Comparison of ENCODE assay signal across 9 cellular contexts in genomic region chr16:84194470-84195200, GRCh38. TPM values are rescaled to one million over a fixed set of nuclear protein-coding genes. Genes with fewer than 3 reads are reported as not detected.
DNase-seq lines count a peak whose midpoint lies in the region; ATAC-seq, FAIRE-seq and TF ChIP-seq lines count a peak whose summit lies in the region.
"Had no signal": no experiment of that assay in that cellular context is flagged by ENCODE, and none has a peak within 500 bp of the region (broad histone marks: within the 10 kb centered on the region; RNA-seq: fewer than 3 reads in every experiment).

No MANE protein-coding gene starts in this region.

- H3K79me2 ChIP-seq in GM12878 (ENCODE audit: control insufficient read depth, insufficient read depth, low read length): no peaks in the 10 kb centered on the region

- TF ChIP-seq POLR2A in GM12878 (IDR thresholded peaks at IDR 0.05; ENCODE audit: low read depth, low read length) (no peak), GM18505 (IDR thresholded peaks at IDR 0.05; ENCODE audit: borderline replicate concordance, extremely low read depth, insufficient read depth, insufficient read length) (no peak)

- WGBS in GM12878 (ENCODE audit: insufficient coverage, insufficient replicate concordance, low lambda C conversion rate, missing lambda C conversion rate): 49% methylated on average over 34 of the region's 34 CpGs

- SMC1A ChIA-PET in GM12878 (lab: Charles Lee; ENCODE audit: uncharacterized antibody, unreplicated experiment): no interaction called here

- peak overlapping the region; percentile 28; the same call in 1 of the 2 replicates for H2AFZ ChIP-seq in GM12878 (ENCODE audit: control insufficient read depth, low read depth, low read length)

- H3K9ac ChIP-seq in BLaER1 treated with 17β-estradiol and CSF1 and Interleukin-3, amounts not matched to agents 10 nM and 100 nM: peak overlapping the region in 10 of 11 experiments; percentile 2 to 66 (median 42); a peak in 15 of 22 replicates
- H3K9ac ChIP-seq in GM12878 (ENCODE audit: control insufficient read depth, insufficient read depth, low read length): no peak overlapping the region

- intact Hi-C loops in GM12878 (cut with micrococcal nuclease; ENCODE audit: unreplicated experiment): no loop called here

- peaks cover 30 to 65% (median 62%) of the 10 kb centered on the region in 10 experiments for H3K4me1 ChIP-seq in BLaER1 treated with 17β-estradiol and CSF1 and Interleukin-3, amounts not matched to agents 10 nM and 100 nM
- H3K4me1 ChIP-seq in GM12878 (ENCODE audit: control insufficient read depth, insufficient read depth, low read length): no peaks in the 10 kb centered on the region

- H3K9me3 ChIP-seq in BLaER1 treated with 17β-estradiol and CSF1 and Interleukin-3, amounts not matched to agents 10 nM and 100 nM (replicated peaks in 1 of 11): no peaks in the 10 kb centered on the region
- no peaks in the 10 kb centered on the region for H3K9me3 ChIP-seq in GM12878 (replicated peaks; ENCODE audit: control insufficient read depth, insufficient read depth, low read length)

- no peak for TF ChIP-seq RAD21 in GM12878 (IDR thresholded peaks at IDR 0.05; ENCODE audit: insufficient read depth, low read depth, low read length)

- peak overlapping the region; percentile 80 to 95 (median 93) for H3K4me2 ChIP-seq in BLaER1 treated with 17β-estradiol and CSF1 and Interleukin-3, amounts not matched to agents 10 nM and 100 nM
- peak overlapping the region; percentile 28; the same call in 1 of the 2 replicates for H3K4me2 ChIP-seq in GM12878 (ENCODE audit: control insufficient read depth, insufficient read depth)

- no peaks in the 10 kb centered on the region for H3K27me3 ChIP-seq in BLaER1 treated with 17β-estradiol and CSF1 and Interleukin-3, amounts not matched to agents 10 nM and 100 nM
- H3K27me3 ChIP-seq in GM12878 (replicated peaks in 1 of 2; ENCODE audit: control insufficient read depth in 2 of 2, insufficient read depth in 2 of 2, low read length in 1 of 2): no peaks in the 10 kb centered on the region

- 0 out of 6 replicates have a peak, but pooled peaks of 1 of the 3 experiments have one; percentile 5 for TF ChIP-seq CTCF in GM12878 (IDR thresholded peaks at IDR 0.05 in 2 of 3, conservative IDR thresholded peaks at IDR 0.05 in 1 of 3; ENCODE audit: control insufficient read depth in 2 of 3, extremely low read depth in 1 of 3, insufficient read depth in 1 of 3, low read depth in 3 of 3, low read length in 3 of 3)

- ATAC-seq in GM19438 (IDR thresholded peaks at IDR 0.05; ENCODE audit: low read depth, unreplicated experiment): peak; percentile 89
- ATAC-seq in GM12878: peak; percentile 47
- ATAC-seq in GM18505 (IDR thresholded peaks at IDR 0.05; ENCODE audit: unreplicated experiment): no peak

- FAIRE-seq in GM12878 (lab: Jason Lieb, UNC): no peak
- no peak for FAIRE-seq in frontal cortex (lab: Jason Lieb, UNC)

- BruUV-seq in GM12878 (replicated peaks; lab: Mats Ljungman, UMichigan): no TSS peak

- DNase-seq in NCI-H2171 treated with DMSO at 0.1 percent for 48 hours (lab: John Stamatoyannopoulos, UW) (peak; percentile 78), GM12878 (ENCODE audit: low read depth, low spot score) (no peak), globus pallidus (ENCODE audit: low spot score) (no peak), SIG-M5 treated with dmso at 0.1 percent for 504 hours (lab: John Stamatoyannopoulos, UW; ENCODE audit: unreplicated experiment) (no peak), frontal cortex (ENCODE audit: low spot score in 2 of 2) (no peak)

- no peaks in the 10 kb centered on the region for H3K36me3 ChIP-seq in BLaER1 treated with 17β-estradiol and CSF1 and Interleukin-3, amounts not matched to agents 10 nM and 100 nM
- no peaks in the 10 kb centered on the region for H3K36me3 ChIP-seq in GM12878 (ENCODE audit: control insufficient read depth in 2 of 2, insufficient read depth in 2 of 2, low read length in 1 of 2)

- CTCF ChIA-PET in GM12878 (lab: Yijun Ruan, JAX): interaction anchor here (1.6 kb wide), 1 partner anchor 8 kb away, joined by 5 read pairs; the partner anchor contains the start of gene TAF1C

- H4K20me1 ChIP-seq in BLaER1 treated with 17β-estradiol and CSF1 and Interleukin-3, amounts not matched to agents 10 nM and 100 nM: no peaks in the 10 kb centered on the region
- no peaks in the 10 kb centered on the region for H4K20me1 ChIP-seq in GM12878 (ENCODE audit: control insufficient read depth, insufficient read depth)

- peak overlapping the region in 8 of 10 experiments; percentile 19 to 55 (median 42); a peak in 15 of 20 replicates for H3K4me3 ChIP-seq in BLaER1 treated with 17β-estradiol and CSF1 and Interleukin-3, amounts not matched to agents 10 nM and 100 nM
- no peak overlapping the region for H3K4me3 ChIP-seq in GM12878

- H3K27ac ChIP-seq in BLaER1 treated with 17β-estradiol and CSF1 and Interleukin-3, amounts not matched to agents 10 nM and 100 nM: peak overlapping the region in 9 of 11 experiments; percentile 3 to 69 (median 51); a peak in 15 of 22 replicates
- no peak overlapping the region for H3K27ac ChIP-seq in GM12878 (ENCODE audit: control insufficient read depth, insufficient read depth)

- no peak for TF ChIP-seq EP300 in GM12878 (IDR thresholded peaks at IDR 0.05; ENCODE audit: borderline replicate concordance in 1 of 2, control insufficient read depth in 1 of 2, low read depth in 2 of 2, low read length in 2 of 2)

- in situ Hi-C loops in GM12878 (cut with MboI): no loop called here

- POLR2A ChIA-PET in GM12878 (lab: Charles Lee): no interaction called here

- RAD21 ChIA-PET in GM12878 (lab: Charles Lee; ENCODE audit: unreplicated experiment): no interaction called here

RNA-seq across cellular contexts. Expression of gene ADAD2, which starts 3.7 kb away (rescaled TPM):
- total RNA-seq in GM12878 (2013; cell fraction: nucleolus; rRNA removed): not detected in 2 replicates
- total RNA-seq in GM12878 (2014; rRNA removed): 0.16 TPM in 1 of 2 replicates, not detected in the other
- not detected in 2 replicates for total RNA-seq in GM12878 (2014; rRNA removed; fragmentation: Illumina TruSeq; extraction: Trizol)
- total RNA-seq in GM12878 (2021): 0.44 TPM in 1 of 2 replicates, not detected in the other
- polyA plus RNA-seq in GM12878 (2011; ENCODE audit: low read depth): not detected
- not detected in 2 replicates for polyA plus RNA-seq in GM12878 (2011; rRNA removed)
- polyA plus RNA-seq in GM12878 (2011; cell fraction: cytosol; rRNA removed): not detected in 2 replicates
- polyA plus RNA-seq in GM12878 (2011; cell fraction: nucleus; rRNA removed): not detected in 2 replicates
- 0.26 and 0.29 TPM in 2 replicates for polyA plus RNA-seq in GM12878 (2012)
- not detected in 2 replicates for polyA plus RNA-seq in GM12878 (2014; fragmentation: Illumina TruSeq; extraction: Trizol)
- not detected for polyA plus RNA-seq in GM12878 (2014; fragmentation: Nextera tagmentation; extraction: Ambion mirVana)
- polyA plus RNA-seq in GM12878 (2014; rRNA removed): 0.44 and 0.68 TPM in 2 replicates
- polyA plus RNA-seq in GM12878 (2016; fragmentation: Nextera tagmentation; extraction: Ambion mirVana): under 1 TPM in 1 of 2 experiments, not detected in 1; 0.51 TPM
- not detected in 2 replicates for polyA minus RNA-seq in GM12878 (2011; rRNA and poly(A)+ RNA removed)
- not detected in 2 replicates for polyA minus RNA-seq in GM12878 (2011; cell fraction: cytosol; rRNA and poly(A)+ RNA removed)
- polyA minus RNA-seq in GM12878 (2011; cell fraction: nucleus; rRNA and poly(A)+ RNA removed): not detected in 2 replicates
- not detected for total RNA-seq in frontal cortex

RNA-seq across cellular contexts. Expression of gene TAF1C, which starts 7.8 kb away (rescaled TPM):
- total RNA-seq in GM12878 (2013; cell fraction: nucleolus; rRNA removed): 90.0 and 102 TPM in 2 replicates
- total RNA-seq in GM12878 (2014; rRNA removed): 16.5 and 19.7 TPM in 2 replicates
- total RNA-seq in GM12878 (2014; rRNA removed; fragmentation: Illumina TruSeq; extraction: Trizol): 7.2 and 8.9 TPM in 2 replicates
- 32.6 and 33.0 TPM in 2 replicates for total RNA-seq in GM12878 (2021)
- 13.6 TPM for polyA plus RNA-seq in GM12878 (2011; ENCODE audit: low read depth)
- polyA plus RNA-seq in GM12878 (2011; rRNA removed): 5.5 and 8.0 TPM in 2 replicates
- 11.9 and 17.1 TPM in 2 replicates for polyA plus RNA-seq in GM12878 (2011; cell fraction: cytosol; rRNA removed)
- 220 and 244 TPM in 2 replicates for polyA plus RNA-seq in GM12878 (2011; cell fraction: nucleus; rRNA removed)
- polyA plus RNA-seq in GM12878 (2012): 29.0 and 39.8 TPM in 2 replicates
- polyA plus RNA-seq in GM12878 (2014; fragmentation: Illumina TruSeq; extraction: Trizol): 3.8 and 11.2 TPM in 2 replicates
- polyA plus RNA-seq in GM12878 (2014; fragmentation: Nextera tagmentation; extraction: Ambion mirVana): 1 to 10 TPM in 1 of 2 experiments, under 1 TPM in 1; 0.98 to 2.0 TPM
- 35.1 and 40.1 TPM in 2 replicates for polyA plus RNA-seq in GM12878 (2014; rRNA removed)
- 10 to 100 TPM; 21.7 to 24.9 TPM for polyA plus RNA-seq in GM12878 (2016; fragmentation: Nextera tagmentation; extraction: Ambion mirVana)
- polyA minus RNA-seq in GM12878 (2011; rRNA and poly(A)+ RNA removed): 13.8 and 24.8 TPM in 2 replicates
- 7.2 and 10.9 TPM in 2 replicates for polyA minus RNA-seq in GM12878 (2011; cell fraction: cytosol; rRNA and poly(A)+ RNA removed)
- 43.4 and 72.1 TPM in 2 replicates for polyA minus RNA-seq in GM12878 (2011; cell fraction: nucleus; rRNA and poly(A)+ RNA removed)
- 18.8 TPM for total RNA-seq in frontal cortex

RNA-seq across cellular contexts. Expression of gene KCNG4, which starts 45.2 kb away (rescaled TPM):
- not detected in 2 replicates for total RNA-seq in GM12878 (2013; cell fraction: nucleolus; rRNA removed)
- total RNA-seq in GM12878 (2014; rRNA removed) (not detected in 2 replicates), GM12878 (2014; rRNA removed; fragmentation: Illumina TruSeq; extraction: Trizol) (not detected in 2 replicates), GM12878 (2021) (not detected in 2 replicates), frontal cortex (not detected)
- not detected for polyA plus RNA-seq in GM12878 (2011; ENCODE audit: low read depth)
- polyA plus RNA-seq in GM12878 (2011; rRNA removed) (not detected in 2 replicates), GM12878 (2014; fragmentation: Illumina TruSeq; extraction: Trizol) (not detected in 2 replicates), GM12878 (2014; fragmentation: Nextera tagmentation; extraction: Ambion mirVana) (not detected), GM12878 (2014; rRNA removed) (not detected in 2 replicates), GM12878 (2016; fragmentation: Nextera tagmentation; extraction: Ambion mirVana) (not detected)
- not detected in 2 replicates for polyA plus RNA-seq in GM12878 (2011; cell fraction: cytosol; rRNA removed)
- polyA plus RNA-seq in GM12878 (2011; cell fraction: nucleus; rRNA removed): not detected in 2 replicates
- polyA plus RNA-seq in GM12878 (2012): not detected in 2 replicates
- not detected in 2 replicates for polyA minus RNA-seq in GM12878 (2011; rRNA and poly(A)+ RNA removed)
- polyA minus RNA-seq in GM12878 (2011; cell fraction: cytosol; rRNA and poly(A)+ RNA removed): not detected in 2 replicates
- not detected in 2 replicates for polyA minus RNA-seq in GM12878 (2011; cell fraction: nucleus; rRNA and poly(A)+ RNA removed)
- total RNA-seq: glomerular endothelial cell had no signal

RNA-seq across cellular contexts. Expression of gene DNAAF1, which starts 49.5 kb away (rescaled TPM):
- total RNA-seq in GM12878 (2013; cell fraction: nucleolus; rRNA removed): not detected in 2 replicates
- total RNA-seq in GM12878 (2014; rRNA removed) (not detected in 2 replicates), GM12878 (2014; rRNA removed; fragmentation: Illumina TruSeq; extraction: Trizol) (not detected in 2 replicates), GM12878 (2021) (not detected in 2 replicates), frontal cortex (0.41 TPM)
- polyA plus RNA-seq in GM12878 (2011; ENCODE audit: low read depth): not detected
- polyA plus RNA-seq in GM12878 (2011; rRNA removed) (not detected in 2 replicates), GM12878 (2014; fragmentation: Illumina TruSeq; extraction: Trizol) (0.04 TPM in 1 of 2 replicates, not detected in the other), GM12878 (2014; fragmentation: Nextera tagmentation; extraction: Ambion mirVana) (under 1 TPM; 0.02 to 0.11 TPM), GM12878 (2014; rRNA removed) (not detected in 2 replicates), GM12878 (2016; fragmentation: Nextera tagmentation; extraction: Ambion mirVana) (under 1 TPM in 1 of 2 experiments, not detected in 1; 0.76 TPM)
- polyA plus RNA-seq in GM12878 (2011; cell fraction: cytosol; rRNA removed): not detected in 2 replicates
- not detected in 2 replicates for polyA plus RNA-seq in GM12878 (2011; cell fraction: nucleus; rRNA removed)
- polyA plus RNA-seq in GM12878 (2012): 0.30 and 1.2 TPM in 2 replicates
- polyA minus RNA-seq in GM12878 (2011; rRNA and poly(A)+ RNA removed): not detected in 2 replicates
- not detected in 2 replicates for polyA minus RNA-seq in GM12878 (2011; cell fraction: cytosol; rRNA and poly(A)+ RNA removed)
- polyA minus RNA-seq in GM12878 (2011; cell fraction: nucleus; rRNA and poly(A)+ RNA removed): not detected in 2 replicates
- total RNA-seq: glomerular endothelial cell had no signal

RNA-seq across cellular contexts. Expression of gene HSDL1, which starts 49.7 kb away (rescaled TPM):
- total RNA-seq in GM12878 (2013; cell fraction: nucleolus; rRNA removed): 15.6 and 18.8 TPM in 2 replicates
- total RNA-seq in GM12878 (2014; rRNA removed) (5.5 and 7.8 TPM in 2 replicates), GM12878 (2014; rRNA removed; fragmentation: Illumina TruSeq; extraction: Trizol) (5.5 and 5.6 TPM in 2 replicates), GM12878 (2021) (5.5 and 6.8 TPM in 2 replicates), frontal cortex (223 TPM)
- polyA plus RNA-seq in GM12878 (2011; ENCODE audit: low read depth): 4.1 TPM
- polyA plus RNA-seq in GM12878 (2011; rRNA removed) (13.4 and 17.4 TPM in 2 replicates), GM12878 (2014; fragmentation: Illumina TruSeq; extraction: Trizol) (7.0 and 10.6 TPM in 2 replicates), GM12878 (2014; fragmentation: Nextera tagmentation; extraction: Ambion mirVana) (1 to 10 TPM; 2.0 to 3.6 TPM), GM12878 (2014; rRNA removed) (5.6 and 7.5 TPM in 2 replicates), GM12878 (2016; fragmentation: Nextera tagmentation; extraction: Ambion mirVana) (1 to 10 TPM; 4.4 to 5.7 TPM)
- polyA plus RNA-seq in GM12878 (2011; cell fraction: cytosol; rRNA removed): 5.6 and 8.1 TPM in 2 replicates
- polyA plus RNA-seq in GM12878 (2011; cell fraction: nucleus; rRNA removed): 13.9 and 17.2 TPM in 2 replicates
- 6.3 and 7.9 TPM in 2 replicates for polyA plus RNA-seq in GM12878 (2012)
- polyA minus RNA-seq in GM12878 (2011; rRNA and poly(A)+ RNA removed): 8.8 and 12.1 TPM in 2 replicates
- 2.8 and 3.0 TPM in 2 replicates for polyA minus RNA-seq in GM12878 (2011; cell fraction: cytosol; rRNA and poly(A)+ RNA removed)
- polyA minus RNA-seq in GM12878 (2011; cell fraction: nucleus; rRNA and poly(A)+ RNA removed): 3.4 and 5.8 TPM in 2 replicates
